ENCODE assay signal across 8 cellular contexts in the genomic region with DNA sequence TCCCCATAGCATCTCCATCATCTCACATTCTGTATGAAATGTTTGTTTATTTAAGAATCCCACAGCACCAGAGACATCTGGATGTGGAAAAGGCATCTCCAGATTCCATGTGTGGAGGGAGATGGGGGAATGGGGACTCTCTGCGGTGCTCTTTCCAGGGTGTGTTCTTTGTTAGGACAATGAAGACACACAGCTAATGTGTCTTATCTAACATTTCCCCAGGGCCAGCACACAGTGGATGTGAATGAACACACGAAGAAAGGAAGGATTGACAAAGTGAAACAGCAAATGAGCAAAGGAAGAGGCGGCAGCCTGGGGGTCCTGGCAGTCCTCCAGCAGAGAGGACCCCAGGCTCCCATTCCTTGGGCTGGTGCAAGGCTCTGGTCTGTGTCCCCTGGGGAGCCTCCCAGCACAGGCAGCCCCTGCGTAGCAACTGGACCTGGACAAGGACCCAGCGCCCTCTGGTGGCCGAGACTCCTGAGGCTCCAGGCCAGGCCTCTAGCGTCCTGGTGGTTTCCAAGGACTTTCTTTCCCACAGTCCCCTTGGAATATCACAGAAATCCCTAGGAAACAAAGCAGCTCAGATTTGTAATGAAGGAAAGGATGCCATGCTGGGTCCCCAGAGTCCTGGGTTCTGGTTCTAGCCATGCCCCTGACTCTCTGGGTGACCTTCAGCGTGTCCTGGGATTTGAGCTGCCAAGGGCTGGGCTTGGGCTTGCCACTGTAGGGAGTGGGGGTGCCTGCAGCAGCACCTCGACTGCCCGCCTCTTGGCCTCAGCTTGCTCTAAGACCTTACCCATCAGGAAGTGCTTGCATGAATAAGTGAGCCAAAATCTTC. TPM values are rescaled to one million over a fixed set of nuclear protein-coding genes. Genes with fewer than 3 reads are reported as not detected.
DNase-seq lines count a peak whose midpoint lies in the region; ATAC-seq and TF ChIP-seq lines count a peak whose summit lies in the region.

No MANE protein-coding gene starts in this region.

- intact Hi-C loops in PC-9 (cut with micrococcal nuclease; ENCODE audit: unreplicated experiment), result loop anchor here (1.0 to 2.0 kb wide), 5 partner anchors 46 to 387 kb away; no protein-coding TSS in a partner anchor
- intact Hi-C loops in esophagus squamous epithelium (cut with DNase I), result loop anchor here (5.0 kb wide), 1 partner anchor 109 kb away; no protein-coding TSS in a partner anchor

- no peak overlapping the region for H3K4me3 ChIP-seq in DOHH2 (ENCODE audit: low read length)
- H3K4me3 ChIP-seq in PC-9, result no peak overlapping the region
- no peak overlapping the region for H3K4me3 ChIP-seq in esophagus squamous epithelium

- peaks cover 44% of the 10 kb centered on the region for H3K36me3 ChIP-seq in DOHH2 (ENCODE audit: control insufficient read depth, low read length)
- H3K36me3 ChIP-seq in PC-9 (ENCODE audit: low read depth), result no peaks in the 10 kb centered on the region
- peaks cover 0 to 10% (median 0%) of the 10 kb centered on the region in 3 donors for H3K36me3 ChIP-seq in esophagus squamous epithelium

- H3K36me3 Mint-ChIP-seq in activated T-cell treated with anti-CD3 and anti-CD28 coated beads, Interleukin-2, amount 50 U/mL, for 24 hours (ENCODE audit: low read depth), result no peaks in the 10 kb centered on the region
- H3K36me3 Mint-ChIP-seq in natural killer cell treated with Interleukin-12 subunit alpha and Interleukin-12 subunit beta and Interleukin-15 and Interleukin-18, amount 100 ng/mL, for 72 hours, result no peaks in the 10 kb centered on the region

- H3K9me3 ChIP-seq in DOHH2 (ENCODE audit: control insufficient read depth, insufficient read depth, low read length) (no peaks in the 10 kb centered on the region), PC-9 (ENCODE audit: insufficient read depth, low read depth) (no peaks in the 10 kb centered on the region), esophagus squamous epithelium (no peaks in the 10 kb centered on the region)

- H3K4me3 Mint-ChIP-seq in activated T-cell treated with anti-CD3 and anti-CD28 coated beads, Interleukin-2, amount 50 U/mL, for 24 hours, result no peak overlapping the region
- no peak overlapping the region for H3K4me3 Mint-ChIP-seq in natural killer cell treated with Interleukin-12 subunit alpha and Interleukin-12 subunit beta and Interleukin-15 and Interleukin-18, amount 100 ng/mL, for 72 hours

- H3F3A ChIP-seq in DOHH2 (ENCODE audit: control insufficient read depth, insufficient read depth) (peaks cover 29% of the 10 kb centered on the region), PC-9 (ENCODE audit: insufficient read depth, low read depth) (peaks cover 17% of the 10 kb centered on the region; the same call in 1 of the 2 replicates)

- DNase-seq in HuH-7.5 (ENCODE audit: low spot score), result peak; percentile 97
- peak; percentile 63 to 86 for DNase-seq in PC-9
- DNase-seq in activated T-cell treated with anti-CD3 and anti-CD28 coated beads, Interleukin-2, amount 50 U/mL, for 24 hours, result peak; percentile 90
- peak; percentile 37 for DNase-seq in esophagus squamous epithelium (lab: John Stamatoyannopoulos, UW)
- peak; percentile 85 for DNase-seq in natural killer cell treated with Interleukin-12 subunit alpha and Interleukin-12 subunit beta and Interleukin-15 and Interleukin-18, amount 100 ng/mL, for 72 hours (ENCODE audit: low spot score)
- peak; percentile 81 for DNase-seq in stimulated activated naive CD4-positive, alpha-beta T cell treated with Interleukin-2 at 50 U/mL for 16 hours (lab: John Stamatoyannopoulos, UW)

- TF ChIP-seq CTCF in DOHH2 (IDR thresholded peaks at IDR 0.05; ENCODE audit: low read depth, low read length, poor library complexity, severe bottlenecking) (peak; percentile 98), PC-9 (conservative IDR thresholded peaks at IDR 0.05) (peak; percentile 91), esophagus squamous epithelium (IDR thresholded peaks at IDR 0.05) (peak; percentile 83 to 93 (median 92))

- no peak for TF ChIP-seq POLR2A in esophagus squamous epithelium (IDR thresholded peaks at IDR 0.05)

- CTCF ChIA-PET in PC-9 (lab: Charles Lee), result interaction anchor here (0.5 to 1.5 kb wide), 7 partner anchors 27 to 487 kb away, joined by 3 to 9 read pairs (median 4); a partner anchor contains a TSS

- H4K20me1 ChIP-seq in DOHH2 (ENCODE audit: control insufficient read depth, insufficient read depth, low read depth, low read length), result peaks cover 13% of the 10 kb centered on the region; the same call in 1 of the 2 replicates
- no peaks in the 10 kb centered on the region for H4K20me1 ChIP-seq in PC-9 (ENCODE audit: insufficient read depth)

- peaks cover 16% of the 10 kb centered on the region for H3K27me3 Mint-ChIP-seq in activated T-cell treated with anti-CD3 and anti-CD28 coated beads, Interleukin-2, amount 50 U/mL, for 24 hours
- H3K27me3 Mint-ChIP-seq in natural killer cell treated with Interleukin-12 subunit alpha and Interleukin-12 subunit beta and Interleukin-15 and Interleukin-18, amount 100 ng/mL, for 72 hours, result peaks cover 8 to 10% of the 10 kb centered on the region in 2 donors

- H2AFZ ChIP-seq in PC-9, result no peak overlapping the region

- peak overlapping the region; percentile 83 for H3K27ac ChIP-seq in DOHH2 (ENCODE audit: low read depth, low read length)
- no peak overlapping the region for H3K27ac ChIP-seq in PC-9
- peak overlapping the region in 2 of 4 donors; percentile 33 to 58 for H3K27ac ChIP-seq in esophagus squamous epithelium

- ATAC-seq in natural killer cell treated with Interleukin-12 subunit alpha and Interleukin-12 subunit beta and Interleukin-15 and Interleukin-18, amount 100 ng/mL, for 72 hours, result no peak
- no peak for ATAC-seq in GM19023 (IDR thresholded peaks at IDR 0.05; ENCODE audit: unreplicated experiment)

- POLR2A ChIA-PET in PC-9 (lab: Charles Lee; ENCODE audit: unreplicated experiment), result no interaction called here

- BruUV-seq in PC-9 (replicated peaks; lab: Mats Ljungman, UMichigan), result no TSS peak

- H3K79me2 ChIP-seq in DOHH2 (ENCODE audit: control insufficient read depth, low read length), result peaks cover 4% of the 10 kb centered on the region
- H3K79me2 ChIP-seq in PC-9 (ENCODE audit: low read depth), result peaks cover 5% of the 10 kb centered on the region

- peaks cover 22% of the 10 kb centered on the region for H3K4me1 Mint-ChIP-seq in activated T-cell treated with anti-CD3 and anti-CD28 coated beads, Interleukin-2, amount 50 U/mL, for 24 hours (ENCODE audit: low read depth)
- peaks cover 15 to 27% of the 10 kb centered on the region in 2 donors for H3K4me1 Mint-ChIP-seq in natural killer cell treated with Interleukin-12 subunit alpha and Interleukin-12 subunit beta and Interleukin-15 and Interleukin-18, amount 100 ng/mL, for 72 hours (ENCODE audit: low read depth in 2 of 2)

- no peaks in the 10 kb centered on the region for H3K9me3 Mint-ChIP-seq in activated T-cell treated with anti-CD3 and anti-CD28 coated beads, Interleukin-2, amount 50 U/mL, for 24 hours
- no peaks in the 10 kb centered on the region for H3K9me3 Mint-ChIP-seq in natural killer cell treated with Interleukin-12 subunit alpha and Interleukin-12 subunit beta and Interleukin-15 and Interleukin-18, amount 100 ng/mL, for 72 hours

- H3K4me1 ChIP-seq in DOHH2 (ENCODE audit: control insufficient read depth, low read length), result peaks cover 69% of the 10 kb centered on the region
- peaks cover 10% of the 10 kb centered on the region for H3K4me1 ChIP-seq in PC-9 (replicated peaks; ENCODE audit: insufficient read depth)
- peaks cover 26 to 52% (median 29%) of the 10 kb centered on the region in 3 donors for H3K4me1 ChIP-seq in esophagus squamous epithelium

- 4 to 7% methylated on average over 4 to 5 of the region's 10 CpGs for WGBS in esophagus squamous epithelium, 2 donors

- peaks cover 18% of the 10 kb centered on the region for H3K27me3 ChIP-seq in DOHH2 (ENCODE audit: control insufficient read depth, low read length)
- H3K27me3 ChIP-seq in PC-9 (ENCODE audit: insufficient read depth, low read depth), result no peaks in the 10 kb centered on the region
- peaks cover 0 to 8% (median 0%) of the 10 kb centered on the region in 4 donors for H3K27me3 ChIP-seq in esophagus squamous epithelium

- H3K9me2 ChIP-seq in DOHH2 (replicated peaks; ENCODE audit: control insufficient read depth, low read length) (no peaks in the 10 kb centered on the region), PC-9 (ENCODE audit: insufficient read depth) (no peaks in the 10 kb centered on the region)

- H3K27ac Mint-ChIP-seq in activated T-cell treated with anti-CD3 and anti-CD28 coated beads, Interleukin-2, amount 50 U/mL, for 24 hours, result no peak overlapping the region
- H3K27ac Mint-ChIP-seq in natural killer cell treated with Interleukin-12 subunit alpha and Interleukin-12 subunit beta and Interleukin-15 and Interleukin-18, amount 100 ng/mL, for 72 hours, result peak overlapping the region in 1 of 2 donors; percentile 54

- no peak overlapping the region for H3K4me2 ChIP-seq in DOHH2 (ENCODE audit: low read length)
- no peak overlapping the region for H3K4me2 ChIP-seq in PC-9

RNA-seq across cellular contexts. Expression of a gene that starts 3.5 kb away (rescaled TPM):
- total RNA-seq in PC-9 (2021), result 167 and 202 TPM in 2 replicates
- 10 to 100 TPM; 17.1 to 81.6 (median 33.6) TPM for total RNA-seq in esophagus squamous epithelium
- total RNA-seq in natural killer cell treated with Interleukin-12 subunit alpha and Interleukin-12 subunit beta and Interleukin-15 and Interleukin-18, amount 100 ng/mL, for 72 hours, result 10 to 100 TPM; 15.5 to 39.1 TPM

RNA-seq across cellular contexts. Expression of a gene that starts 8.7 kb away (rescaled TPM):
- total RNA-seq in PC-9 (2021) (12.2 and 12.3 TPM in 2 replicates), esophagus squamous epithelium (1 to 10 TPM; 2.4 to 7.2 (median 4.4) TPM)
- 10 to 100 TPM; 10.0 to 18.0 TPM for total RNA-seq in natural killer cell treated with Interleukin-12 subunit alpha and Interleukin-12 subunit beta and Interleukin-15 and Interleukin-18, amount 100 ng/mL, for 72 hours

RNA-seq across cellular contexts. Expression of a gene that starts 15.9 kb away (rescaled TPM):
- total RNA-seq in PC-9 (2021), result 90.8 and 93.1 TPM in 2 replicates
- 10 to 100 TPM; 63.4 to 96.5 (median 76.2) TPM for total RNA-seq in esophagus squamous epithelium
- 100 to 1,000 TPM; 162 to 168 TPM for total RNA-seq in natural killer cell treated with Interleukin-12 subunit alpha and Interleukin-12 subunit beta and Interleukin-15 and Interleukin-18, amount 100 ng/mL, for 72 hours

RNA-seq across cellular contexts. Expression of a gene that starts 27.5 kb away (rescaled TPM):
- total RNA-seq in PC-9 (2021) (144 and 181 TPM in 2 replicates), esophagus squamous epithelium (10 to 100 TPM; 11.9 to 51.1 (median 27.2) TPM)
- total RNA-seq in natural killer cell treated with Interleukin-12 subunit alpha and Interleukin-12 subunit beta and Interleukin-15 and Interleukin-18, amount 100 ng/mL, for 72 hours, result 10 to 100 TPM in 1 of 2 donors, 1 to 10 TPM in 1; 7.1 to 13.3 TPM

RNA-seq across cellular contexts. Expression of a gene that starts 53.5 kb away (rescaled TPM):
- total RNA-seq in PC-9 (2021), result 70.4 and 102 TPM in 2 replicates
- 10 to 100 TPM; 28.5 to 52.1 (median 41.9) TPM for total RNA-seq in esophagus squamous epithelium
- total RNA-seq in natural killer cell treated with Interleukin-12 subunit alpha and Interleukin-12 subunit beta and Interleukin-15 and Interleukin-18, amount 100 ng/mL, for 72 hours, result 100 to 1,000 TPM in 1 of 2 donors, 10 to 100 TPM in 1; 57.9 to 135 TPM

Comparison
In these comparisons a context has a peak if more than half of its experiments do, and no peak if none do; other contexts are left out.
1. DNase-seq: peak in every context shown above with its lines; median percentile 97 in HuH-7.5; 90 in activated T-cell treated with anti-CD3 and anti-CD28 coated beads, Interleukin-2, amount 50 U/mL, for 24 hours; 85 in natural killer cell treated with Interleukin-12 subunit alpha and Interleukin-12 subunit beta and Interleukin-15 and Interleukin-18, amount 100 ng/mL, for 72 hours; 81 in stimulated activated naive CD4-positive, alpha-beta T cell treated with Interleukin-2 at 50 U/mL for 16 hours; 74 in PC-9; 37 in esophagus squamous epithelium.